ENCODE assay signal across 8 cellular contexts in the genomic region with DNA sequence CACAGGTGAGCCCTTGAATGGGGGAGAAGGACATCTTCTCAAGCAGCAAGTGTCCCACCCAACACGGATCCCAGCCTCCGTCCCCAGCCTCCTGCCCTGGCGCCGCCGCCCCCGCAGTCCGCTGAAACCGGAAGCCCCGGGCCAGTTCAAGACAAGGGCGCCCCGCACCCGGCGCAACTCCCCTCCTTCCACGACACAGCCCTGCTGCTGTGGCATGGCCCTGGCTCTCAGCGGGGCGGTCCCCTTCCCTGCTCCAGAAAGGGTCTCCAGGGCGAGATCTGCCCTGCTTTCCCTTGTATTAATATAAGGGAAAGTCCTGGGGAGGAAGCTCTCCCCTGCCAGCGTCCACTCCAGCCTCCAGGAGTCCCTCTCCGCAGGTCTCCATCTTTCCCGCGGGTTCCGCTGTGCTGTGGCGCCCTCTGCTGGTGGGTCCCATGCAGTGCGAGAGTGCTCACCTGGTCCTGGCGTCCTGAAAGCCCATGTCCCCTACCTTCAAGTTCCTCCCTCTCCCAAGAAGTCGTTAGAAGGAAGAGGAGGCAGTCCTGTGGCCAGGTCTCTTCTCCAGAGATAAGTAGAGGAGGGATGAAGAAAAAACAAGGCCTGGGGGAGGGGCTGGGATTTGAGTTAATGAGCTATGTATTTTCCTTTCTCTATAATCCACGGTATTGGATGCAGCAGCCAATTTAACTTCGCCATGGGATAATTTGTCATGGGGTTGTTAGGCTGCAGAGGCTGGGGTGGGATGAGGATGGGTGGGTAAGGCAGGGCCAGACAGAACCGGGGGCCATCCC.
DNase-seq lines count a peak whose midpoint lies in the region; ATAC-seq, FAIRE-seq and TF ChIP-seq lines count a peak whose summit lies in the region.

No MANE protein-coding gene starts in this region.

- H3K9ac ChIP-seq in KMS-11 (no peak overlapping the region), GM12878 (ENCODE audit: control insufficient read depth, insufficient read depth, low read length) (no peak overlapping the region)

- H3K79me2 ChIP-seq in KMS-11 (ENCODE audit: insufficient read depth, low read depth) (no peaks in the 10 kb centered on the region), GM12878 (ENCODE audit: control insufficient read depth, insufficient read depth, low read length) (no peaks in the 10 kb centered on the region)

- SMC1A ChIA-PET in GM12878 (lab: Charles Lee; ENCODE audit: uncharacterized antibody, unreplicated experiment) = interaction anchor here (1.3 kb wide), 2 partner anchors 535 to 539 kb away, joined by 4 to 5 read pairs; no protein-coding TSS in a partner anchor

- H3K27me3 ChIP-seq in KMS-11 (ENCODE audit: insufficient read depth, low read depth) (no peaks in the 10 kb centered on the region), GM12878 (replicated peaks in 1 of 2; ENCODE audit: control insufficient read depth in 2 of 2, insufficient read depth in 2 of 2, low read length in 1 of 2) (no peaks in the 10 kb centered on the region; a peak in 1 of 4 replicates), thoracic aorta (replicated peaks; ENCODE audit: insufficient read depth) (no peaks in the 10 kb centered on the region)

- FAIRE-seq in GM12878 (lab: Jason Lieb, UNC) = no peak

- H3K36me3 ChIP-seq in KMS-11 (ENCODE audit: insufficient read depth) (no peaks in the 10 kb centered on the region), GM12878 (ENCODE audit: control insufficient read depth in 2 of 2, insufficient read depth in 2 of 2, low read length in 1 of 2) (no peaks in the 10 kb centered on the region), thoracic aorta (no peaks in the 10 kb centered on the region)

- TF ChIP-seq CTCF in KMS-11 (conservative IDR thresholded peaks at IDR 0.05; ENCODE audit: low read depth, low read length) = peak; percentile 98
- TF ChIP-seq CTCF in GM12878 (IDR thresholded peaks at IDR 0.05 in 2 of 3, conservative IDR thresholded peaks at IDR 0.05 in 1 of 3; ENCODE audit: control insufficient read depth in 2 of 3, extremely low read depth in 1 of 3, insufficient read depth in 1 of 3, low read depth in 3 of 3, low read length in 3 of 3) = peak; percentile 75 to 94 (median 94)
- peak; percentile 34 for TF ChIP-seq CTCF in thoracic aorta (IDR thresholded peaks at IDR 0.05)

- RAD21 ChIA-PET in GM12878 (lab: Charles Lee; ENCODE audit: unreplicated experiment) = interaction anchor here (0.6 to 1.0 kb wide), 2 partner anchors 99 to 158 kb away, joined by 3 read pairs; no protein-coding TSS in a partner anchor

- DNase-seq in DMS79 treated with DMSO at 0.1 percent for 48 hours (lab: John Stamatoyannopoulos, UW) (peak; percentile 38), SKM-1 treated with dmso at 0.1 percent for 144 hours (lab: John Stamatoyannopoulos, UW; ENCODE audit: unreplicated experiment) (peak; percentile 17), GM12878 (ENCODE audit: low read depth, low spot score) (no peak), left lobe of liver (ENCODE audit: low spot score) (no peak), thoracic aorta (ENCODE audit: low spot score) (no peak)

- H3K4me2 ChIP-seq in KMS-11 (0 out of 2 replicates have a peak overlapping the region, but pooled peaks have one; percentile 5), GM12878 (ENCODE audit: control insufficient read depth, insufficient read depth) (no peak overlapping the region)

- H2AFZ ChIP-seq in KMS-11 (ENCODE audit: low read depth) = peak overlapping the region; percentile 70; the same call in 1 of the 2 replicates
- H2AFZ ChIP-seq in GM12878 (ENCODE audit: control insufficient read depth, low read depth, low read length) = no peak overlapping the region

- POLR2A ChIA-PET in GM12878 (lab: Charles Lee) = no interaction called here

- BruUV-seq in GM12878 (replicated peaks; lab: Mats Ljungman, UMichigan) = no TSS peak

- CTCF ChIA-PET in GM12878 (lab: Yijun Ruan, JAX) = interaction anchor here (0.7 to 3.1 kb wide), 17 partner anchors 12 to 705 kb away, joined by 3 to 18 read pairs (median 4); no protein-coding TSS in a partner anchor

- peaks cover 7% of the 10 kb centered on the region for H3K4me1 ChIP-seq in KMS-11 (ENCODE audit: low read depth, poor library complexity, severe bottlenecking)
- no peaks in the 10 kb centered on the region for H3K4me1 ChIP-seq in GM12878 (ENCODE audit: control insufficient read depth, insufficient read depth, low read length)
- H3K4me1 ChIP-seq in thoracic aorta (ENCODE audit: control insufficient read depth in 1 of 2, low read depth in 2 of 2) = no peaks in the 10 kb centered on the region

- in situ Hi-C loops in GM12878 (cut with MboI) = loop anchor here (5.0 kb wide), 1 partner anchor 652 kb away; no protein-coding TSS in a partner anchor

- ATAC-seq in GM12878 = peak; percentile 85
- peak; percentile 60 for ATAC-seq in left lobe of liver
- no peak for ATAC-seq in thoracic aorta (ENCODE audit: insufficient number of reproducible peaks, low FRiP score, low read depth)
- no peak for ATAC-seq in GM18519 (IDR thresholded peaks at IDR 0.05; ENCODE audit: low FRiP score, unreplicated experiment)
- no peak for ATAC-seq in GM21526 (IDR thresholded peaks at IDR 0.05; ENCODE audit: low FRiP score, unreplicated experiment)

- no peak overlapping the region for H3K27ac ChIP-seq in KMS-11
- no peak overlapping the region for H3K27ac ChIP-seq in GM12878 (ENCODE audit: control insufficient read depth, insufficient read depth)
- H3K27ac ChIP-seq in thoracic aorta = no peak overlapping the region

- intact Hi-C loops in GM12878 (cut with micrococcal nuclease; ENCODE audit: unreplicated experiment) = no loop called here

- 34% methylated on average over 29 of the region's 29 CpGs for WGBS in GM12878 (ENCODE audit: insufficient coverage, insufficient replicate concordance, low lambda C conversion rate, missing lambda C conversion rate)

- H4K20me1 ChIP-seq in KMS-11 (ENCODE audit: insufficient read depth) = no peaks in the 10 kb centered on the region
- H4K20me1 ChIP-seq in GM12878 (ENCODE audit: control insufficient read depth, insufficient read depth) = no peaks in the 10 kb centered on the region

- TF ChIP-seq RAD21 in GM12878 (IDR thresholded peaks at IDR 0.05; ENCODE audit: insufficient read depth, low read depth, low read length) = peak; percentile 64

- no peaks in the 10 kb centered on the region; the same call in 1 of the 3 replicates for H3K9me3 ChIP-seq in GM12878 (replicated peaks; ENCODE audit: control insufficient read depth, insufficient read depth, low read length)
- H3K9me3 ChIP-seq in thoracic aorta = no peaks in the 10 kb centered on the region

- no peak overlapping the region for H3K4me3 ChIP-seq in KMS-11 (IDR thresholded peaks at IDR 0.05; ENCODE audit: insufficient read depth, low read depth, low read length)
- no peak overlapping the region for H3K4me3 ChIP-seq in GM12878
- H3K4me3 ChIP-seq in thoracic aorta = no peak overlapping the region

- no peak for TF ChIP-seq POLR2A in GM12878 (IDR thresholded peaks at IDR 0.05; ENCODE audit: low read depth, low read length)

- TF ChIP-seq EP300 in GM12878 (IDR thresholded peaks at IDR 0.05; ENCODE audit: borderline replicate concordance in 1 of 2, control insufficient read depth in 1 of 2, low read depth in 2 of 2, low read length in 2 of 2) = no peak

TF ChIP-seq in GM12878, 131 proteins besides CTCF, POLR2A, EP300 and RAD21:
- TF ChIP-seq, protein P1, sequence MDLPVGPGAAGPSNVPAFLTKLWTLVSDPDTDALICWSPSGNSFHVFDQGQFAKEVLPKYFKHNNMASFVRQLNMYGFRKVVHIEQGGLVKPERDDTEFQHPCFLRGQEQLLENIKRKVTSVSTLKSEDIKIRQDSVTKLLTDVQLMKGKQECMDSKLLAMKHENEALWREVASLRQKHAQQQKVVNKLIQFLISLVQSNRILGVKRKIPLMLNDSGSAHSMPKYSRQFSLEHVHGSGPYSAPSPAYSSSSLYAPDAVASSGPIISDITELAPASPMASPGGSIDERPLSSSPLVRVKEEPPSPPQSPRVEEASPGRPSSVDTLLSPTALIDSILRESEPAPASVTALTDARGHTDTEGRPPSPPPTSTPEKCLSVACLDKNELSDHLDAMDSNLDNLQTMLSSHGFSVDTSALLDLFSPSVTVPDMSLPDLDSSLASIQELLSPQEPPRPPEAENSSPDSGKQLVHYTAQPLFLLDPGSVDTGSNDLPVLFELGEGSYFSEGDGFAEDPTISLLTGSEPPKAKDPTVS (IDR thresholded peaks at IDR 0.05; ENCODE audit: low read depth, low read length) = no peak
- TF ChIP-seq IKZF1 (conservative IDR thresholded peaks at IDR 0.05) = no peak
- no peak for TF ChIP-seq SMARCA5 (IDR thresholded peaks at IDR 0.05)
- TF ChIP-seq YY1 (IDR thresholded peaks at IDR 0.05; ENCODE audit: low read depth, low read length) = peak; percentile 62
- TF ChIP-seq, protein P2, sequence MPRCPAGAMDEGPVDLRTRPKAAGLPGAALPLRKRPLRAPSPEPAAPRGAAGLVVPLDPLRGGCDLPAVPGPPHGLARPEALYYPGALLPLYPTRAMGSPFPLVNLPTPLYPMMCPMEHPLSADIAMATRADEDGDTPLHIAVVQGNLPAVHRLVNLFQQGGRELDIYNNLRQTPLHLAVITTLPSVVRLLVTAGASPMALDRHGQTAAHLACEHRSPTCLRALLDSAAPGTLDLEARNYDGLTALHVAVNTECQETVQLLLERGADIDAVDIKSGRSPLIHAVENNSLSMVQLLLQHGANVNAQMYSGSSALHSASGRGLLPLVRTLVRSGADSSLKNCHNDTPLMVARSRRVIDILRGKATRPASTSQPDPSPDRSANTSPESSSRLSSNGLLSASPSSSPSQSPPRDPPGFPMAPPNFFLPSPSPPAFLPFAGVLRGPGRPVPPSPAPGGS (IDR thresholded peaks at IDR 0.05; ENCODE audit: borderline replicate concordance, insufficient read depth, low read depth, low read length, poor library complexity, severe bottlenecking) = no peak
- TF ChIP-seq SMC3 (IDR thresholded peaks at IDR 0.05; ENCODE audit: borderline replicate concordance, low read length) = peak; percentile 50; the same call in 1 of the 2 replicates
- TF ChIP-seq SIN3A (IDR thresholded peaks at IDR 0.05; ENCODE audit: low read depth, low read length) = no peak
- no peak for TF ChIP-seq MEF2A (IDR thresholded peaks at IDR 0.05; ENCODE audit: insufficient read depth, low read depth, low read length)

Comparison
In these comparisons a context has a peak if more than half of its experiments do, and no peak if none do; other contexts are left out.
1. DNase-seq: peak in DMS79 treated with DMSO at 0.1 percent for 48 hours (single experiment) and SKM-1 treated with dmso at 0.1 percent for 144 hours (single experiment); none in GM12878 (single experiment), left lobe of liver (single experiment) and thoracic aorta (single experiment).
2. CTCF ChIP-seq: peak in every context shown above with its lines; median percentile 98 in KMS-11; 94 in GM12878; 34 in thoracic aorta.
3. ATAC-seq: peak in GM12878 (single experiment) and left lobe of liver (single experiment); none in thoracic aorta (single experiment), GM18519 (single experiment) and GM21526 (single experiment).